In genomic region chr16:2518823-2519710, GRCh38 we compare ENCODE assay signal across 9 cellular contexts. TPM values are rescaled to one million over a fixed set of nuclear protein-coding genes. Genes with fewer than 3 reads are reported as not detected.
DNase-seq lines count a peak whose midpoint lies in the region; ATAC-seq and TF ChIP-seq lines count a peak whose summit lies in the region.
"Had no signal": no experiment of that assay in that cellular context is flagged by ENCODE, and none has a peak within 500 bp of the region (broad histone marks: within the 10 kb centered on the region; RNA-seq: fewer than 3 reads in every experiment).

No MANE protein-coding gene starts in this region.

- H3K9me3 ChIP-seq in IMR-90 (ENCODE audit: control insufficient read depth, insufficient read depth, low read length) (no peaks in the 10 kb centered on the region), ascending aorta (no peaks in the 10 kb centered on the region), lower lobe of right lung (no peaks in the 10 kb centered on the region), stomach smooth muscle (ENCODE audit: control insufficient read depth in 2 of 2, low read length in 2 of 2) (no peaks in the 10 kb centered on the region)

- H2AK5ac ChIP-seq in IMR-90 (ENCODE audit: low read depth, low read length), result peak overlapping the region; percentile 56; the same call in 1 of the 2 replicates

- no peak overlapping the region for H3K23ac ChIP-seq in IMR-90 (ENCODE audit: low read depth, low read length)

- peaks cover 57% of the 10 kb centered on the region for H4K20me1 ChIP-seq in IMR-90 (ENCODE audit: insufficient read depth, low read length)

- 92% methylated on average over 21 of the region's 39 CpGs; no CpG with 5 or more reads in 1 of the 2 experiments for WGBS in IMR-90 (ENCODE audit: extremely low coverage in 2 of 2, insufficient read length in 1 of 2), 2 experiments

- BruUV-seq in IMR-90 (replicated peaks; lab: Mats Ljungman, UMichigan), result TSS peak; percentile 9

- no peak overlapping the region for H4K5ac ChIP-seq in IMR-90 (ENCODE audit: low read depth, low read length)

- no peak overlapping the region for H2BK5ac ChIP-seq in IMR-90 (ENCODE audit: low read depth, low read length, poor library complexity, severe bottlenecking)

- no peak overlapping the region for H2BK15ac ChIP-seq in IMR-90 (ENCODE audit: low read depth, low read length)

- H3K9me1 ChIP-seq in IMR-90 (ENCODE audit: insufficient read depth, low read length), result peaks cover 19% of the 10 kb centered on the region

- no peak overlapping the region for H3K18ac ChIP-seq in IMR-90 (ENCODE audit: low read depth, low read length)

- DNase-seq in IMR-90, result no peak
- DNase-seq in ascending aorta (ENCODE audit: low spot score in 2 of 2), result no peak
- peak; percentile 57 for DNase-seq in lower lobe of right lung
- DNase-seq in DMS79 (lab: John Stamatoyannopoulos, UW), result no peak
- DNase-seq in iPS-NIHi7 (ENCODE audit: extremely low spot score), result no peak
- no peak for DNase-seq in activated CD4-positive, alpha-beta T cell treated with anti-CD3 and anti-CD28 coated beads for 1 hour

- H3K4me3 ChIP-seq in IMR-90 (ENCODE audit: insufficient read depth, low read depth, low read length) (no peak overlapping the region), ascending aorta (peak overlapping the region in 1 of 2 donors; percentile 87), lower lobe of right lung (peak overlapping the region; percentile 76), stomach smooth muscle (ENCODE audit: low read length in 2 of 2) (peak overlapping the region in 1 of 2 donors; percentile 35)

- H3K27ac ChIP-seq in IMR-90 (ENCODE audit: insufficient read depth, low read length), result peak overlapping the region; percentile 62; the same call in 1 of the 2 replicates
- peak overlapping the region; percentile 77 to 80 for H3K27ac ChIP-seq in ascending aorta
- H3K27ac ChIP-seq in lower lobe of right lung, result peak overlapping the region; percentile 81
- H3K27ac ChIP-seq in stomach smooth muscle (ENCODE audit: low read length), result peak overlapping the region; percentile 76

- TF ChIP-seq RAD21 in IMR-90 (IDR thresholded peaks at IDR 0.05; ENCODE audit: low read length), result no peak

- in situ Hi-C loops in IMR-90 (cut with MboI; ENCODE audit: low sequenced_read_pairs), result no loop called here

- TF ChIP-seq CTCF in IMR-90 (conservative IDR thresholded peaks at IDR 0.05; ENCODE audit: low read depth, low read length), result no peak
- no peak for TF ChIP-seq CTCF in ascending aorta (IDR thresholded peaks at IDR 0.05)
- no peak for TF ChIP-seq CTCF in lower lobe of right lung (IDR thresholded peaks at IDR 0.05)

- TF ChIP-seq POLR2A in IMR-90 (IDR thresholded peaks at IDR 0.05; ENCODE audit: low read depth, low read length), result no peak

- H3K9ac ChIP-seq in IMR-90 (ENCODE audit: low read depth, low read length), result no peak overlapping the region
- peak overlapping the region in 1 of 2 donors; percentile 50 for H3K9ac ChIP-seq in stomach smooth muscle (ENCODE audit: low read length in 2 of 2)

- H2BK120ac ChIP-seq in IMR-90 (ENCODE audit: low read depth, low read length), result no peak overlapping the region

- peak overlapping the region; percentile 44 for H2AK9ac ChIP-seq in IMR-90 (replicated peaks; ENCODE audit: low read depth, low read length, poor library complexity)

- peaks cover 16 to 65% of the 10 kb centered on the region in 2 experiments for H3K79me1 ChIP-seq in IMR-90 (ENCODE audit: low read depth in 1 of 2, low read length in 2 of 2)

- H3K4me1 ChIP-seq in IMR-90 (ENCODE audit: control insufficient read depth, insufficient read depth, low read length) (peaks cover 13% of the 10 kb centered on the region), ascending aorta (peaks cover 12 to 56% of the 10 kb centered on the region in 2 donors), lower lobe of right lung (peaks cover 59% of the 10 kb centered on the region), stomach smooth muscle (ENCODE audit: control insufficient read depth, insufficient read depth, low read length) (peaks cover 63% of the 10 kb centered on the region)

- no peak overlapping the region for H2BK20ac ChIP-seq in IMR-90 (ENCODE audit: low read depth, low read length)

- no peak overlapping the region for H2AFZ ChIP-seq in IMR-90 (replicated peaks; ENCODE audit: low read length, poor library complexity)

- POLR2A ChIA-PET in IMR-90 (lab: Charles Lee; ENCODE audit: unreplicated experiment), result no interaction called here

- no peak overlapping the region for H3K4me2 ChIP-seq in IMR-90 (ENCODE audit: low read depth, low read length)

- peak overlapping the region in 1 of 2 experiments; percentile 73; a peak in 1 of 4 replicates for H4K8ac ChIP-seq in IMR-90 (ENCODE audit: low read depth in 2 of 2, low read length in 2 of 2)

- peaks cover 14% of the 10 kb centered on the region for H3K36me3 ChIP-seq in IMR-90 (ENCODE audit: control insufficient read depth, insufficient read depth, low read length)
- H3K36me3 ChIP-seq in ascending aorta, result peaks cover 5 to 20% of the 10 kb centered on the region in 2 donors
- H3K36me3 ChIP-seq in lower lobe of right lung, result peaks cover 36% of the 10 kb centered on the region
- H3K36me3 ChIP-seq in stomach smooth muscle (ENCODE audit: control insufficient read depth in 2 of 2, insufficient read depth in 2 of 2, low read length in 2 of 2), result peaks cover 6 to 8% of the 10 kb centered on the region in 2 donors

- no peak for ATAC-seq in IMR-90 (ENCODE audit: low read depth)
- no peak for ATAC-seq in lower lobe of right lung
- no peak for ATAC-seq in GM18870 (IDR thresholded peaks at IDR 0.05; ENCODE audit: unreplicated experiment)

- intact Hi-C loops in IMR-90 (cut with micrococcal nuclease) (no loop called here), ascending aorta (cut with DNase I) (loop anchor here (10.0 kb wide), 2 partner anchors 256 to 554 kb away; partner anchors contain the start of genes ELOB, RNF151 and RPS2), lower lobe of right lung (cut with DNase I) (no loop called here)

- H4K91ac ChIP-seq in IMR-90 (ENCODE audit: insufficient read depth, low read depth, low read length), result no peak overlapping the region

- H3K4ac ChIP-seq in IMR-90 (ENCODE audit: low read depth, low read length), result no peak overlapping the region

- no peaks in the 10 kb centered on the region for H3K27me3 ChIP-seq in IMR-90 (ENCODE audit: control insufficient read depth, insufficient read depth, low read length)
- no peaks in the 10 kb centered on the region for H3K27me3 ChIP-seq in ascending aorta
- no peaks in the 10 kb centered on the region for H3K27me3 ChIP-seq in lower lobe of right lung (ENCODE audit: low read depth)
- H3K27me3 ChIP-seq in stomach smooth muscle (ENCODE audit: control insufficient read depth in 1 of 2, insufficient read depth in 2 of 2, low read length in 2 of 2), result no peaks in the 10 kb centered on the region

- dilution Hi-C loops in IMR-90 (cut with HindIII; ENCODE audit: low sequenced_read_pairs, unreplicated experiment), result no loop called here

- H3K56ac ChIP-seq in IMR-90 (ENCODE audit: extremely low read depth, insufficient read depth, low read length), result no peak overlapping the region

- no peak overlapping the region for H3K14ac ChIP-seq in IMR-90 (replicated peaks; ENCODE audit: low read depth, low read length)

- CTCF ChIA-PET in IMR-90 (lab: Yijun Ruan, JAX), result interaction anchor here (0.6 kb wide), 1 partner anchor 1821 kb away, joined by 6 read pairs; no protein-coding TSS in a partner anchor

TF ChIP-seq in IMR-90, 13 proteins besides CTCF, POLR2A, EP300 and RAD21 (continues in another document):
- TF ChIP-seq ELK1 (IDR thresholded peaks at IDR 0.05; ENCODE audit: borderline replicate concordance, low read depth, low read length) (no peak), BHLHE40 (IDR thresholded peaks at IDR 0.05; ENCODE audit: low read depth, low read length) (no peak), FOS (IDR thresholded peaks at IDR 0.05; ENCODE audit: low read depth, low read length) (no peak), SMC3 (IDR thresholded peaks at IDR 0.05; ENCODE audit: low read depth, low read length) (no peak), MAZ (IDR thresholded peaks at IDR 0.05; ENCODE audit: borderline replicate concordance, low read depth, low read length) (no peak), MXI1 (IDR thresholded peaks at IDR 0.05; ENCODE audit: borderline replicate concordance, low read depth, low read length) (no peak), CEBPB (IDR thresholded peaks at IDR 0.05; ENCODE audit: low read depth, low read length) (no peak)

RNA-seq across cellular contexts. Expression of gene AMDHD2, which starts 1.1 kb away (rescaled TPM):
- total RNA-seq in IMR-90 (2012; rRNA removed), result 10.0 and 10.6 TPM in 2 replicates
- polyA plus RNA-seq in IMR-90 (2012; rRNA removed), result 30.3 and 30.8 TPM in 2 replicates
- polyA plus RNA-seq in IMR-90 (2012; cell fraction: cytosol; rRNA removed), result 11.5 and 21.8 TPM in 2 replicates
- polyA plus RNA-seq in IMR-90 (2012; cell fraction: nucleus; rRNA removed; ENCODE audit: low replicate concordance), result 189 and 533 TPM in 2 replicates
- total RNA-seq in ascending aorta, result 16.1 TPM
- 53.4 TPM for total RNA-seq in lower lobe of right lung

RNA-seq across cellular contexts. Expression of gene ATP6V0C, which starts 5.3 kb away (rescaled TPM):
- total RNA-seq in IMR-90 (2012; rRNA removed), result 8.4 and 8.6 TPM in 2 replicates
- 107 and 108 TPM in 2 replicates for polyA plus RNA-seq in IMR-90 (2012; rRNA removed)
- 182 and 333 TPM in 2 replicates for polyA plus RNA-seq in IMR-90 (2012; cell fraction: cytosol; rRNA removed)
- polyA plus RNA-seq in IMR-90 (2012; cell fraction: nucleus; rRNA removed; ENCODE audit: low replicate concordance), result 64.7 and 163 TPM in 2 replicates
- 91.9 TPM for total RNA-seq in ascending aorta
- 313 TPM for total RNA-seq in lower lobe of right lung

RNA-seq across cellular contexts. Expression of gene CEMP1, which starts 12.1 kb away (rescaled TPM):
- total RNA-seq in IMR-90 (2012; rRNA removed) (not detected in 2 replicates), ascending aorta (not detected), lower lobe of right lung (1.4 TPM)
- polyA plus RNA-seq in IMR-90 (2012; rRNA removed), result not detected in 2 replicates
- polyA plus RNA-seq in IMR-90 (2012; cell fraction: cytosol; rRNA removed), result not detected in 2 replicates
- not detected in 2 replicates for polyA plus RNA-seq in IMR-90 (2012; cell fraction: nucleus; rRNA removed; ENCODE audit: low replicate concordance)
- total RNA-seq: NCI-H460 had no signal

RNA-seq across cellular contexts. Expression of gene PDPK1, which starts 18.8 kb away (rescaled TPM):
- total RNA-seq in IMR-90 (2012; rRNA removed), result 10.6 and 11.4 TPM in 2 replicates
- 24.3 and 27.3 TPM in 2 replicates for polyA plus RNA-seq in IMR-90 (2012; rRNA removed)
- polyA plus RNA-seq in IMR-90 (2012; cell fraction: cytosol; rRNA removed), result 10.6 and 12.5 TPM in 2 replicates
- polyA plus RNA-seq in IMR-90 (2012; cell fraction: nucleus; rRNA removed; ENCODE audit: low replicate concordance), result 33.2 and 64.5 TPM in 2 replicates
- 23.2 TPM for total RNA-seq in ascending aorta
- total RNA-seq in lower lobe of right lung, result 74.4 TPM

RNA-seq across cellular contexts. Expression of gene TBC1D24, which starts 44.1 kb away (rescaled TPM):
- total RNA-seq in IMR-90 (2012; rRNA removed) (7.5 and 8.6 TPM in 2 replicates), ascending aorta (22.5 TPM), lower lobe of right lung (40.2 TPM)
- 13.4 and 16.2 TPM in 2 replicates for polyA plus RNA-seq in IMR-90 (2012; rRNA removed)
- polyA plus RNA-seq in IMR-90 (2012; cell fraction: cytosol; rRNA removed), result 6.5 and 11.7 TPM in 2 replicates
- 28.4 and 53.0 TPM in 2 replicates for polyA plus RNA-seq in IMR-90 (2012; cell fraction: nucleus; rRNA removed; ENCODE audit: low replicate concordance)
